Comparison of ENCODE assay signal across 16 cellular contexts in the genomic region with DNA sequence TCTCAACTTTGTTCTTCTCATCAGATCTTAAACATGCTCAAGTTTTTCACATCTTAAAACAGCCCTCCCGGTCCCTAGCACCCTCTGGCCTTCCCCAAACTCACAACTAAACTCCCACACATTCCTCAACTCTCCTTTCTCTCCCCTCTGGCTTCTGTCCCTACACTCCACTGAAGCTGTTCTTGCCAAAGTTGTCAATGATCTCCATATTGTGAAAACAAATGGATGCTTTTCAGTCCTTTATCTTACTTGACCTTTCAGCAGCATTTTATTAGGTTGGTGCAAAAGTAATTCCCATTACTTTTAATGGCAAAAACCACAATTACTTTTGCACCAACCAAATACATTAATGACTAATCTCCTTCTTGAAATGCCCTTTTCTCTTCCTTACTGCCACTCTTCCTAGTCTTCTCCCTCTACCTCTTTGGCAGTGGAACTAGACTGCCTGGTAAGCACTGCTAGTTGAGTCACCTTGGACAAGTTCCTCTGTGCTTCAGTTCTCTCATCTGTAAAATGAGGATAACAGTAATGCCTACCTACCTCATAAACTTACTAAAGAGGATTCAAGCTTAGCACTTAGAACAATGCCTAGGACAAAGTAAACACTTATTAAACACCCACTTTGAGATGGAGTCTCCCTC. TPM values are rescaled to one million over a fixed set of nuclear protein-coding genes. Genes with fewer than 3 reads are reported as not detected.
DNase-seq lines count a peak whose midpoint lies in the region; ATAC-seq and TF ChIP-seq lines count a peak whose summit lies in the region.
"Had no signal": no experiment of that assay in that cellular context is flagged by ENCODE, and none has a peak within 500 bp of the region (broad histone marks: within the 10 kb centered on the region; RNA-seq: fewer than 3 reads in every experiment).

No MANE protein-coding gene starts in this region.

- no peak overlapping the region for H3K4me3 ChIP-seq in right atrium auricular region
- H3K4me3 ChIP-seq in fibroblast of villous mesenchyme (ENCODE audit: low read depth, low read length), result no peak overlapping the region
- H3K4me3 ChIP-seq: hepatocyte, testis had no signal

- ATAC-seq in left cardiac atrium, result peak; percentile 23 to 72
- ATAC-seq in activated CD8-positive, alpha-beta memory T cell treated with anti-CD3 and anti-CD28 coated beads, Interleukin-2, amount 10 ng/mL, durations not matched to agents 7 days and 5 days, result no peak

- H3K4me1 Mint-ChIP-seq in activated T-helper 1 cell treated with anti-CD3 and anti-CD28 coated beads, Interleukin-12 subunit alpha, Interleukin-12 subunit beta, Interleukin-2, Interleukin-4 antibody, amounts not matched to agents 30 ng/mL and 10 ng/mL and 1 ng/mL, durations not matched to agents 14 hours and 24 hours and 36 hours (ENCODE audit: low read depth), result peaks cover 14% of the 10 kb centered on the region
- peaks cover 3% of the 10 kb centered on the region for H3K4me1 Mint-ChIP-seq in type B pancreatic cell (ENCODE audit: unreplicated experiment)
- H3K4me1 Mint-ChIP-seq in activated CD8-positive, alpha-beta memory T cell treated with anti-CD3 and anti-CD28 coated beads, Interleukin-2, amount 10 ng/mL, durations not matched to agents 7 days and 5 days, result peaks cover 11% of the 10 kb centered on the region

- H3K9me3 Mint-ChIP-seq in activated T-helper 1 cell treated with anti-CD3 and anti-CD28 coated beads, Interleukin-12 subunit alpha, Interleukin-12 subunit beta, Interleukin-2, Interleukin-4 antibody, amounts not matched to agents 30 ng/mL and 10 ng/mL and 1 ng/mL, durations not matched to agents 14 hours and 24 hours and 36 hours, result no peaks in the 10 kb centered on the region
- H3K9me3 Mint-ChIP-seq in type B pancreatic cell, result no peaks in the 10 kb centered on the region
- no peaks in the 10 kb centered on the region for H3K9me3 Mint-ChIP-seq in activated CD8-positive, alpha-beta memory T cell treated with anti-CD3 and anti-CD28 coated beads, Interleukin-2, amount 10 ng/mL, durations not matched to agents 7 days and 5 days (ENCODE audit: low read depth)
- H3K9me3 Mint-ChIP-seq: activated B cell treated with CpG ODN at 0.5 μM for 24 hours had no signal

- H3K27ac ChIP-seq in right atrium auricular region, result no peak overlapping the region
- H3K27ac ChIP-seq: hepatocyte, testis had no signal

- DNase-seq in left cardiac atrium (no peak), right atrium auricular region (ENCODE audit: low spot score) (no peak), fibroblast of villous mesenchyme (ENCODE audit: low read depth) (peak; percentile 47), type B pancreatic cell (ENCODE audit: extremely low spot score, unreplicated experiment) (no peak), 8988T (no peak)
- no peak for DNase-seq in activated T-helper 1 cell treated with anti-CD3 and anti-CD28 coated beads, Interleukin-12 subunit alpha, Interleukin-12 subunit beta, Interleukin-2, Interleukin-4 antibody, amounts not matched to agents 30 ng/mL and 10 ng/mL and 1 ng/mL, durations not matched to agents 14 hours and 24 hours and 36 hours (ENCODE audit: low spot score)
- DNase-seq in activated CD8-positive, alpha-beta memory T cell treated with anti-CD3 and anti-CD28 coated beads, Interleukin-2, amount 10 ng/mL, durations not matched to agents 7 days and 5 days, result no peak
- no peak for DNase-seq in stimulated activated CD4-positive, alpha-beta T cell treated with anti-CD3 and anti-CD28 coated beads, Interleukin-12 subunit alpha, Interleukin-12 subunit beta, amount 100 ng/mL, for 4 hours
- DNase-seq: activated B cell treated with CpG ODN at 0.5 μM for 24 hours, MV-4-11, NCI-H2081 treated with DMSO at 0.1 percent for 48 hours, NCI-H748 treated with DMSO at 0.1 percent for 48 hours, RPMI8226, SW 1271, testis had no signal

- no peaks in the 10 kb centered on the region for H3K27me3 Mint-ChIP-seq in activated T-helper 1 cell treated with anti-CD3 and anti-CD28 coated beads, Interleukin-12 subunit alpha, Interleukin-12 subunit beta, Interleukin-2, Interleukin-4 antibody, amounts not matched to agents 30 ng/mL and 10 ng/mL and 1 ng/mL, durations not matched to agents 14 hours and 24 hours and 36 hours (ENCODE audit: insufficient read depth)
- no peaks in the 10 kb centered on the region for H3K27me3 Mint-ChIP-seq in type B pancreatic cell
- no peaks in the 10 kb centered on the region for H3K27me3 Mint-ChIP-seq in activated CD8-positive, alpha-beta memory T cell treated with anti-CD3 and anti-CD28 coated beads, Interleukin-2, amount 10 ng/mL, durations not matched to agents 7 days and 5 days
- H3K27me3 Mint-ChIP-seq: activated B cell treated with CpG ODN at 0.5 μM for 24 hours had no signal

- CTCF ChIA-PET in activated CD8-positive, alpha-beta memory T cell treated with anti-CD3 and anti-CD28 coated beads, Interleukin-2, amount 10 ng/mL, durations not matched to agents 7 days and 5 days (lab: Charles Lee), result interaction anchor here (1.9 kb wide), 1 partner anchor 112 kb away, joined by 5 read pairs; no protein-coding TSS in a partner anchor

- H3K36me3 ChIP-seq in right atrium auricular region, result no peaks in the 10 kb centered on the region

- TF ChIP-seq CTCF in right atrium auricular region (IDR thresholded peaks at IDR 0.05), result no peak
- TF ChIP-seq CTCF in fibroblast of villous mesenchyme (IDR thresholded peaks at IDR 0.05; ENCODE audit: insufficient read depth, low read depth, low read length), result no peak
- TF ChIP-seq CTCF in type B pancreatic cell (conservative IDR thresholded peaks at IDR 0.05), result no peak

- H3K27me3 ChIP-seq in right atrium auricular region, result no peaks in the 10 kb centered on the region
- H3K27me3 ChIP-seq: hepatocyte, testis had no signal

- no peak overlapping the region for H3K4me3 Mint-ChIP-seq in activated T-helper 1 cell treated with anti-CD3 and anti-CD28 coated beads, Interleukin-12 subunit alpha, Interleukin-12 subunit beta, Interleukin-2, Interleukin-4 antibody, amounts not matched to agents 30 ng/mL and 10 ng/mL and 1 ng/mL, durations not matched to agents 14 hours and 24 hours and 36 hours
- H3K4me3 Mint-ChIP-seq in type B pancreatic cell, result no peak overlapping the region
- H3K4me3 Mint-ChIP-seq in activated CD8-positive, alpha-beta memory T cell treated with anti-CD3 and anti-CD28 coated beads, Interleukin-2, amount 10 ng/mL, durations not matched to agents 7 days and 5 days, result no peak overlapping the region
- H3K4me3 Mint-ChIP-seq: activated B cell treated with CpG ODN at 0.5 μM for 24 hours had no signal

- H3K27ac Mint-ChIP-seq in activated T-helper 1 cell treated with anti-CD3 and anti-CD28 coated beads, Interleukin-12 subunit alpha, Interleukin-12 subunit beta, Interleukin-2, Interleukin-4 antibody, amounts not matched to agents 30 ng/mL and 10 ng/mL and 1 ng/mL, durations not matched to agents 14 hours and 24 hours and 36 hours, result peak overlapping the region; percentile 57
- no peak overlapping the region for H3K27ac Mint-ChIP-seq in type B pancreatic cell
- H3K27ac Mint-ChIP-seq in activated CD8-positive, alpha-beta memory T cell treated with anti-CD3 and anti-CD28 coated beads, Interleukin-2, amount 10 ng/mL, durations not matched to agents 7 days and 5 days, result no peak overlapping the region

- intact Hi-C loops in left cardiac atrium (cut with DNase I), result no loop called here
- intact Hi-C loops in activated T-helper 1 cell treated with anti-CD3 and anti-CD28 coated beads, Interleukin-12 subunit alpha, Interleukin-12 subunit beta, Interleukin-2, Interleukin-4 antibody, amounts not matched to agents 30 ng/mL and 10 ng/mL and 1 ng/mL, durations not matched to agents 14 hours and 24 hours and 36 hours (cut with micrococcal nuclease), result no loop called here

- peaks cover 0 to 11% of the 10 kb centered on the region in 2 donors for H3K4me1 ChIP-seq in right atrium auricular region

- H3K36me3 Mint-ChIP-seq in activated T-helper 1 cell treated with anti-CD3 and anti-CD28 coated beads, Interleukin-12 subunit alpha, Interleukin-12 subunit beta, Interleukin-2, Interleukin-4 antibody, amounts not matched to agents 30 ng/mL and 10 ng/mL and 1 ng/mL, durations not matched to agents 14 hours and 24 hours and 36 hours (ENCODE audit: low read depth), result peaks cover 1% of the 10 kb centered on the region
- H3K36me3 Mint-ChIP-seq in type B pancreatic cell, result no peaks in the 10 kb centered on the region
- peaks cover 4% of the 10 kb centered on the region for H3K36me3 Mint-ChIP-seq in activated CD8-positive, alpha-beta memory T cell treated with anti-CD3 and anti-CD28 coated beads, Interleukin-2, amount 10 ng/mL, durations not matched to agents 7 days and 5 days

- no peaks in the 10 kb centered on the region for H3K9me3 ChIP-seq in right atrium auricular region
- H3K9me3 ChIP-seq: testis had no signal

RNA-seq across cellular contexts. Expression of gene CERS5, which starts 16.0 kb away (rescaled TPM):
- total RNA-seq in left cardiac atrium (10 to 100 TPM; 15.6 to 22.8 TPM), right atrium auricular region (10 to 100 TPM in 1 of 2 donors, 1 to 10 TPM in 1; 6.7 to 11.2 TPM), fibroblast of villous mesenchyme (29.6 and 40.2 TPM in 2 replicates), type B pancreatic cell (ENCODE audit: low replicate concordance) (32.5 and 59.7 TPM in 2 replicates)
- 64.2 and 67.9 TPM in 2 replicates for total RNA-seq in activated T-helper 1 cell treated with anti-CD3 and anti-CD28 coated beads, Interleukin-12 subunit alpha, Interleukin-12 subunit beta, Interleukin-2, Interleukin-4 antibody, amounts not matched to agents 30 ng/mL and 10 ng/mL and 1 ng/mL, durations not matched to agents 14 hours and 24 hours and 36 hours
- total RNA-seq in activated CD8-positive, alpha-beta memory T cell treated with anti-CD3 and anti-CD28 coated beads, Interleukin-2, amount 10 ng/mL, durations not matched to agents 7 days and 5 days, result 10 to 100 TPM; 55.0 to 56.3 TPM

RNA-seq across cellular contexts. Expression of gene COX14, which starts 39.1 kb away (rescaled TPM):
- total RNA-seq in left cardiac atrium, result 100 to 1,000 TPM; 122 to 148 TPM
- total RNA-seq in right atrium auricular region, result 100 to 1,000 TPM; 139 to 181 TPM
- total RNA-seq in activated T-helper 1 cell treated with anti-CD3 and anti-CD28 coated beads, Interleukin-12 subunit alpha, Interleukin-12 subunit beta, Interleukin-2, Interleukin-4 antibody, amounts not matched to agents 30 ng/mL and 10 ng/mL and 1 ng/mL, durations not matched to agents 14 hours and 24 hours and 36 hours, result 44.3 and 45.6 TPM in 2 replicates
- 36.7 and 40.3 TPM in 2 replicates for total RNA-seq in fibroblast of villous mesenchyme
- 42.6 and 55.2 TPM in 2 replicates for total RNA-seq in type B pancreatic cell (ENCODE audit: low replicate concordance)
- 10 to 100 TPM; 55.1 to 64.5 TPM for total RNA-seq in activated CD8-positive, alpha-beta memory T cell treated with anti-CD3 and anti-CD28 coated beads, Interleukin-2, amount 10 ng/mL, durations not matched to agents 7 days and 5 days

RNA-seq across cellular contexts. Expression of gene GPD1, which starts 47.4 kb away (rescaled TPM):
- total RNA-seq in left cardiac atrium (100 to 1,000 TPM in 1 of 2 donors, 10 to 100 TPM in 1; 88.6 to 150 TPM), right atrium auricular region (10 to 100 TPM in 1 of 2 donors, 1 to 10 TPM in 1; 8.8 to 38.7 TPM), fibroblast of villous mesenchyme (under 0.01 TPM in 1 of 2 replicates, not detected in the other), type B pancreatic cell (ENCODE audit: low replicate concordance) (9.0 and 12.5 TPM in 2 replicates)
- 0.29 and 0.88 TPM in 2 replicates for total RNA-seq in activated T-helper 1 cell treated with anti-CD3 and anti-CD28 coated beads, Interleukin-12 subunit alpha, Interleukin-12 subunit beta, Interleukin-2, Interleukin-4 antibody, amounts not matched to agents 30 ng/mL and 10 ng/mL and 1 ng/mL, durations not matched to agents 14 hours and 24 hours and 36 hours
- under 1 TPM in 1 of 2 experiments, not detected in 1; 0.30 TPM for total RNA-seq in activated CD8-positive, alpha-beta memory T cell treated with anti-CD3 and anti-CD28 coated beads, Interleukin-2, amount 10 ng/mL, durations not matched to agents 7 days and 5 days
